ENCODE assay signal across 21 cellular contexts in genomic region chr14:64614992-64615391, GRCh38.
DNase-seq lines count a peak whose midpoint lies in the region; ATAC-seq and TF ChIP-seq lines count a peak whose summit lies in the region.
"Had no signal": no experiment of that assay in that cellular context is flagged by ENCODE, and none has a peak within 500 bp of the region (broad histone marks: within the 10 kb centered on the region; RNA-seq: fewer than 3 reads in every experiment).

No MANE protein-coding gene starts in this region.

- no peaks in the 10 kb centered on the region for H3K9me3 Mint-ChIP-seq in activated CD8-positive, alpha-beta T cell treated with anti-CD3 and anti-CD28 coated beads for 36 hours
- H3K9me3 Mint-ChIP-seq: natural killer cell had no signal

- peak overlapping the region; percentile 59 to 87 (median 80) for H3K27ac ChIP-seq in gastroesophageal sphincter
- H3K27ac ChIP-seq in psoas muscle: no peak overlapping the region
- H3K27ac ChIP-seq: BLaER1 treated with 17β-estradiol and CSF1 and Interleukin-3, amounts not matched to agents 10 nM and 100 nM; epithelial cell of prostate; lower lobe of right lung; tibial nerve had no signal

- intact Hi-C loops in psoas muscle (cut with DNase I): no loop called here
- intact Hi-C loops in activated CD8-positive, alpha-beta T cell treated with anti-CD3 and anti-CD28 coated beads for 36 hours (cut with micrococcal nuclease): no loop called here

- WGBS in gastroesophageal sphincter (ENCODE audit: low coverage in 1 of 2), 2 donors: 37 to 47% methylated on average over 3 to 4 of the region's 4 CpGs
- WGBS in psoas muscle, 3 donors: 18 to 28% (median 21%) methylated on average over 4 of the region's 4 CpGs

- TF ChIP-seq CTCF in gastroesophageal sphincter (IDR thresholded peaks at IDR 0.05) (no peak), psoas muscle (IDR thresholded peaks at IDR 0.05) (no peak)
- no peak for TF ChIP-seq CTCF in activated CD8-positive, alpha-beta T cell treated with anti-CD3 and anti-CD28 coated beads for 36 hours (IDR thresholded peaks at IDR 0.05)

- POLR2A ChIA-PET in activated CD8-positive, alpha-beta T cell treated with anti-CD3 and anti-CD28 coated beads for 36 hours (lab: Charles Lee): no interaction called here

- ATAC-seq in gastroesophageal sphincter: no peak
- ATAC-seq in psoas muscle: peak; percentile 54 to 82 (median 70)
- ATAC-seq in HG02938 (IDR thresholded peaks at IDR 0.05; ENCODE audit: unreplicated experiment): no peak
- no peak for ATAC-seq in activated CD8-positive, alpha-beta T cell treated with anti-CD3 and anti-CD28 coated beads for 36 hours
- ATAC-seq: A549, lower lobe of right lung, natural killer cell, T-helper 17 cell had no signal

- H3K4me1 ChIP-seq in gastroesophageal sphincter (peaks cover 5 to 53% (median 10%) of the 10 kb centered on the region in 3 donors), psoas muscle (peaks cover 5% of the 10 kb centered on the region)

- DNase-seq in NCI-H2227 (lab: John Stamatoyannopoulos, UW; ENCODE audit: unreplicated experiment) (peak; percentile 12), NCI-H2227 treated with DMSO at 0.1 percent for 48 hours (lab: John Stamatoyannopoulos, UW) (no peak), OCI-M1 (lab: John Stamatoyannopoulos, UW) (peak; percentile 9), psoas muscle (no peak), kidney glomerular epithelial cell (lab: John Stamatoyannopoulos, UW) (no peak)
- no peak for DNase-seq in activated CD8-positive, alpha-beta T cell treated with anti-CD3 and anti-CD28 coated beads for 36 hours
- DNase-seq: activated CD4-positive, CD25-positive, alpha-beta regulatory T cell; dermis blood vessel endothelial cell; lower lobe of right lung; natural killer cell; NCI-H1105; NCI-H226; SHP77 treated with DMSO at 0.1 percent for 48 hours; stimulated activated naive CD4-positive, alpha-beta T cell treated with Interleukin-2 at 50 U/mL for 16 hours; T-helper 17 cell had no signal

- H3K27me3 Mint-ChIP-seq in activated CD8-positive, alpha-beta T cell treated with anti-CD3 and anti-CD28 coated beads for 36 hours: no peaks in the 10 kb centered on the region

- H3K4me1 Mint-ChIP-seq in activated CD8-positive, alpha-beta T cell treated with anti-CD3 and anti-CD28 coated beads for 36 hours (ENCODE audit: low read depth): peaks cover 3% of the 10 kb centered on the region
- H3K4me1 Mint-ChIP-seq: natural killer cell had no signal

- no peak overlapping the region for H3K27ac Mint-ChIP-seq in activated CD8-positive, alpha-beta T cell treated with anti-CD3 and anti-CD28 coated beads for 36 hours
- H3K27ac Mint-ChIP-seq: natural killer cell, T-helper 17 cell had no signal

- no peak overlapping the region for H3K4me3 ChIP-seq in gastroesophageal sphincter
- no peak overlapping the region for H3K4me3 ChIP-seq in psoas muscle
- H3K4me3 ChIP-seq: A549; BLaER1 treated with 17β-estradiol and CSF1 and Interleukin-3, amounts not matched to agents 10 nM and 100 nM; lower lobe of right lung; tibial nerve had no signal

- no peaks in the 10 kb centered on the region for H3K9me3 ChIP-seq in gastroesophageal sphincter
- no peaks in the 10 kb centered on the region for H3K9me3 ChIP-seq in psoas muscle
- H3K9me3 ChIP-seq: A549; BLaER1 treated with 17β-estradiol and CSF1 and Interleukin-3, amounts not matched to agents 10 nM and 100 nM; lower lobe of right lung; tibial nerve had no signal

- no peak for TF ChIP-seq POLR2A in gastroesophageal sphincter (IDR thresholded peaks at IDR 0.05)

- CTCF ChIA-PET in activated CD8-positive, alpha-beta T cell treated with anti-CD3 and anti-CD28 coated beads for 36 hours (lab: Charles Lee): interaction anchor here (1.1 to 2.3 kb wide), 2 partner anchors 13 to 22 kb away, joined by 3 to 12 read pairs; no protein-coding TSS in a partner anchor

- no peaks in the 10 kb centered on the region for H3K36me3 ChIP-seq in gastroesophageal sphincter
- no peaks in the 10 kb centered on the region for H3K36me3 ChIP-seq in psoas muscle (ENCODE audit: insufficient read depth in 1 of 2, low read depth in 1 of 2)
- H3K36me3 ChIP-seq: BLaER1 treated with 17β-estradiol and CSF1 and Interleukin-3, amounts not matched to agents 10 nM and 100 nM; lower lobe of right lung; tibial nerve had no signal

- no peak for TF ChIP-seq EP300 in gastroesophageal sphincter (IDR thresholded peaks at IDR 0.05)

- H3K27me3 ChIP-seq in gastroesophageal sphincter: no peaks in the 10 kb centered on the region
- no peaks in the 10 kb centered on the region for H3K27me3 ChIP-seq in psoas muscle (ENCODE audit: insufficient read depth in 3 of 3, low read length in 2 of 3)
- H3K27me3 ChIP-seq: BLaER1 treated with 17β-estradiol and CSF1 and Interleukin-3, amounts not matched to agents 10 nM and 100 nM; tibial nerve had no signal

- H3K36me3 Mint-ChIP-seq in activated CD8-positive, alpha-beta T cell treated with anti-CD3 and anti-CD28 coated beads for 36 hours (ENCODE audit: low read depth): no peaks in the 10 kb centered on the region
- H3K36me3 Mint-ChIP-seq: natural killer cell had no signal

- H3K4me3 Mint-ChIP-seq in activated CD8-positive, alpha-beta T cell treated with anti-CD3 and anti-CD28 coated beads for 36 hours: no peak overlapping the region
- H3K4me3 Mint-ChIP-seq: natural killer cell, T-helper 17 cell had no signal

Comparison
In these comparisons a context has a peak if more than half of its experiments do, and no peak if none do; other contexts are left out.
1. DNase-seq: peak in NCI-H2227 (single experiment) and OCI-M1 (single experiment); none in NCI-H2227 treated with DMSO at 0.1 percent for 48 hours (single experiment), psoas muscle (0 of 2), activated CD8-positive, alpha-beta T cell treated with anti-CD3 and anti-CD28 coated beads for 36 hours (single experiment) and kidney glomerular epithelial cell (single experiment).
2. ATAC-seq: peak in psoas muscle (4 of 4); none in gastroesophageal sphincter (single experiment), HG02938 (single experiment) and activated CD8-positive, alpha-beta T cell treated with anti-CD3 and anti-CD28 coated beads for 36 hours (single experiment).